ENCODE assay signal across 8 cellular contexts in the genomic region with DNA sequence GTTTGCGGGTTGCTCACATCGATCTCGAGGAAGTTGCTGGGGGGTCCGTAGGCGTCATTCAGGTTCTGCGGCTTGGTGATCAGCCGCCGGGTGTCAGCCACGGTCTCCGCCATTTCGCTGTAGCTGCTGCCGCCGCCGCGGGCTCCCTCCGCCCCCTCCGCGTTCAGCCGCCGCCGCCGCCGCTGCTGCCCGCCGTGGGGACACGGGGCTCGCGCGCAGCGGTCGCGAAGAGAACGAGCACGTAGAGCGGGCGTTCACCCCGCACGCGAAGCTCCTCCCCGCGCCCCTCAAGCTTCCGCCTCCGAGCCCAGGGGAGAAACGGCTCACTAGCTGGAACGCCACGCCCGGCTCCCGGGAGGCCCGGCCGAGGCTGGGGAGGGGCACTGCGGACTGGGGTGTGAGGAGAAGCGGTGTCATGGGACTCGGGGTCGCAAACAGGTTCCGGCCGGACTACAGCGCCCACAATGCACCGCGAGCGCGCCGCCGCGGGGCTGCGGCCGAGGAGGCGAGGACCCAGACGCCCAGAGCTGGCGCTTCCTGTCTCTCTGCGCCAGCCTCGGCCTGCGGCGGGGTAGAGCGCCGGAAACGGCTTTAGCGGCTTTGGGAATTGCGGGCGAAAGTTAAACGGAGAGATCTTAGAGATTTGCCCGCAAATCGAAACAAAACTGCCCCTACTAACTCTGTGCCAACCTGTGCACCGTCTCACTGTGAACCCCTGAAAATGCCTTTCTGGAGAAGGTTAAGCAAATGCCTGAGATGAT. TPM values are rescaled to one million over a fixed set of nuclear protein-coding genes. Genes with fewer than 3 reads are reported as not detected.
DNase-seq lines count a peak whose midpoint lies in the region; ATAC-seq and TF ChIP-seq lines count a peak whose summit lies in the region.

A gene (minus strand): TSS at position 232 of the 761 bp plus-strand sequence. CDS start 119 bp downstream, at position 113.

- H3K79me1 ChIP-seq in trophoblast cell (ENCODE audit: low read length) = peaks cover 11% of the 10 kb centered on the region

- H2AFZ ChIP-seq in trophoblast cell (ENCODE audit: insufficient read depth, low read length, poor library complexity) = peak within 1 kb of the TSS; percentile 94

- peak within 1 kb of the TSS; percentile 95 for H3K18ac ChIP-seq in trophoblast cell (ENCODE audit: low read length)

- peak within 1 kb of the TSS; percentile 83 for H3K4ac ChIP-seq in trophoblast cell (ENCODE audit: low read depth, low read length)

- DNase-seq in NCI-H1417 treated with DMSO at 0.1 percent for 48 hours (lab: John Stamatoyannopoulos, UW) (peak; percentile 76), T-cell (peak; percentile 71 to 89 (median 82)), cardiac muscle cell (ENCODE audit: low read depth in 1 of 2, low spot score in 1 of 2) (peak; percentile 95 to 99), trophoblast cell (peak; percentile 97), transverse colon (peak; percentile 98)

- peaks cover 35 to 39% (median 37%) of the 10 kb centered on the region in 3 donors for H3K4me1 Mint-ChIP-seq in T-cell

- intact Hi-C loops in transverse colon (cut with DNase I; ENCODE audit: low total_unique reads) = loop anchor here (5.0 kb wide), 1 partner anchor 36 kb away; a partner anchor contains a TSS

- H2BK12ac ChIP-seq in trophoblast cell (ENCODE audit: low read length) = peak within 1 kb of the TSS; percentile 25

- in situ Hi-C loops in transverse colon (cut with MboI; ENCODE audit: low pct_ligation_motif_present in 1 of 4, low pct_unique_long_range_greater_than_20kb in 1 of 4, low sequenced_read_pairs in 3 of 4) = no loop called here

- peak within 1 kb of the TSS; percentile 90 for H2BK120ac ChIP-seq in trophoblast cell (ENCODE audit: insufficient read depth, low read length, poor library complexity)

- H3K9me3 ChIP-seq in cardiac muscle cell (ENCODE audit: low read depth) (no peaks in the 10 kb centered on the region), trophoblast cell (ENCODE audit: insufficient read depth, low read depth, low read length) (no peaks in the 10 kb centered on the region), transverse colon (no peaks in the 10 kb centered on the region)

- 0% methylated on average over 83 of the region's 83 CpGs for WGBS in adipose tissue, 3 donors
- WGBS in trophoblast cell (ENCODE audit: extremely low coverage, insufficient coverage, insufficient read length) = no CpG with 5 or more reads among the region's 83 CpGs
- WGBS in transverse colon (ENCODE audit: low coverage in 1 of 2), 2 donors = 0% methylated on average over 62 of the region's 83 CpGs; no CpG with 5 or more reads in 1 of the 2 donors

- peak; percentile 81 for TF ChIP-seq POLR2A in transverse colon (IDR thresholded peaks at IDR 0.05)

- ATAC-seq in HG02763 (IDR thresholded peaks at IDR 0.05; ENCODE audit: unreplicated experiment) (peak; percentile 89), T-cell (replicated peaks in 1 of 4) (peak; percentile 88 to 90 (median 88))

- peak within 1 kb of the TSS; percentile 85 for H3K9ac ChIP-seq in trophoblast cell (ENCODE audit: low read length)

- H3K4me3 Mint-ChIP-seq in T-cell = peak within 1 kb of the TSS; percentile 86 to 88 (median 87)

- H2AK5ac ChIP-seq in trophoblast cell (ENCODE audit: low read length) = peak within 1 kb of the TSS; percentile 15

- peaks cover 18% of the 10 kb centered on the region for H3K79me2 ChIP-seq in trophoblast cell (ENCODE audit: control insufficient read depth, insufficient read depth, low read length, poor library complexity)

- peak within 1 kb of the TSS; percentile 89 for H2BK5ac ChIP-seq in trophoblast cell (ENCODE audit: low read depth, low read length, poor library complexity)

- peak within 1 kb of the TSS; percentile 91 for H4K12ac ChIP-seq in trophoblast cell (ENCODE audit: low read depth, low read length)

- no peaks in the 10 kb centered on the region for H3K9me3 Mint-ChIP-seq in T-cell

- POLR2A ChIA-PET in T-cell (lab: Charles Lee) = interaction anchor here in 1 of 2 donors (0.6 to 1.0 kb wide), 3 partner anchors 34 to 47 kb away, joined by 3 to 4 read pairs (median 4); a partner anchor contains a TSS

- H3K4me1 ChIP-seq in cardiac muscle cell (ENCODE audit: low read depth) (peaks cover 16% of the 10 kb centered on the region), trophoblast cell (ENCODE audit: control insufficient read depth in 1 of 2, insufficient read depth in 2 of 2, low read length in 2 of 2) (peaks cover 0 to 5% of the 10 kb centered on the region in 2 experiments), transverse colon (peaks cover 0 to 43% (median 17%) of the 10 kb centered on the region in 4 donors)

- TF ChIP-seq CTCF in GM12875 (IDR thresholded peaks at IDR 0.05; ENCODE audit: borderline replicate concordance, insufficient read depth, low read depth, low read length) = no peak
- no peak for TF ChIP-seq CTCF in cardiac muscle cell (IDR thresholded peaks at IDR 0.05; ENCODE audit: low read depth, low read length)
- no peak for TF ChIP-seq CTCF in transverse colon (IDR thresholded peaks at IDR 0.05)

- peak within 1 kb of the TSS; percentile 68 for H3K4me3 ChIP-seq in GM12875 (ENCODE audit: low read depth, low read length)
- peak within 1 kb of the TSS; percentile 62 for H3K4me3 ChIP-seq in cardiac muscle cell
- peak within 1 kb of the TSS; percentile 91 for H3K4me3 ChIP-seq in trophoblast cell (ENCODE audit: low read depth, low read length)
- H3K4me3 ChIP-seq in transverse colon = peak within 1 kb of the TSS; percentile 60 to 99 (median 77)

- peak within 1 kb of the TSS; percentile 98 for H4K8ac ChIP-seq in trophoblast cell (ENCODE audit: low read depth, low read length)

- H3K27ac ChIP-seq in adipose tissue (ENCODE audit: low read depth, low read length) (peak within 1 kb of the TSS; percentile 93), cardiac muscle cell (peak within 1 kb of the TSS; percentile 89), trophoblast cell (ENCODE audit: low read depth, low read length) (peak within 1 kb of the TSS; percentile 86), transverse colon (peak within 1 kb of the TSS; percentile 91 to 96 (median 94))

- H4K91ac ChIP-seq in trophoblast cell (ENCODE audit: low read depth, low read length) = peak within 1 kb of the TSS; percentile 92

- H3K36me3 ChIP-seq in cardiac muscle cell (no peaks in the 10 kb centered on the region), trophoblast cell (ENCODE audit: control insufficient read depth in 1 of 2, insufficient read depth in 2 of 2, low read length in 2 of 2) (peaks cover 5 to 8% of the 10 kb centered on the region in 2 experiments), transverse colon (no peaks in the 10 kb centered on the region)

- H3K36me3 Mint-ChIP-seq in T-cell = peaks cover 6% of the 10 kb centered on the region

- CTCF ChIA-PET in T-cell (lab: Charles Lee) = interaction anchor here (0.5 to 1.2 kb wide), 6 partner anchors 34 to 336 kb away, joined by 3 to 5 read pairs (median 4); a partner anchor contains a TSS

- H3K27me3 ChIP-seq in cardiac muscle cell (no peaks in the 10 kb centered on the region), trophoblast cell (ENCODE audit: insufficient read depth, low read length) (no peaks in the 10 kb centered on the region), transverse colon (no peaks in the 10 kb centered on the region)

- no peaks in the 10 kb centered on the region for H3K27me3 Mint-ChIP-seq in T-cell

- TF ChIP-seq EP300 in transverse colon (IDR thresholded peaks at IDR 0.05; ENCODE audit: low read depth) = no peak

- no peak within 1 kb of the TSS for H3K23ac ChIP-seq in trophoblast cell (ENCODE audit: low read length)

- H3K14ac ChIP-seq in trophoblast cell (ENCODE audit: low read length) = peak within 1 kb of the TSS; percentile 88

- H3K27ac Mint-ChIP-seq in T-cell = peak within 1 kb of the TSS; percentile 95 to 97

- peak within 1 kb of the TSS; percentile 65 for H3K4me2 ChIP-seq in trophoblast cell (ENCODE audit: low read length)

RNA-seq across cellular contexts. Expression of the gene that starts here (rescaled TPM):
- total RNA-seq in T-cell (10 to 100 TPM; 50.1 to 61.4 (median 51.3) TPM), cardiac muscle cell (186 and 190 TPM in 2 replicates), transverse colon (100 to 1,000 TPM in 3 of 4 donors, 10 to 100 TPM in 1; 81.2 to 136 (median 121) TPM)
- polyA plus RNA-seq in adipose tissue (100 to 1,000 TPM in 2 of 3 donors, 10 to 100 TPM in 1; 91.6 to 430 (median 244) TPM), cardiac muscle cell (322 and 402 TPM in 2 replicates)
- polyA plus RNA-seq in trophoblast cell (2013) = 194 and 205 TPM in 2 replicates

Comparison
In these comparisons a context has a peak if more than half of its experiments do, and no peak if none do; other contexts are left out.
1. Peak in every context shown above with its lines: DNase-seq, ATAC-seq, H3K4me3 ChIP-seq and H3K27ac ChIP-seq.